ENCODE assay signal across 12 cellular contexts in genomic region chr2:54015809-54016703, GRCh38. TPM values are rescaled to one million over a fixed set of nuclear protein-coding genes. Genes with fewer than 3 reads are reported as not detected.
DNase-seq lines count a peak whose midpoint lies in the region; FAIRE-seq and TF ChIP-seq lines count a peak whose summit lies in the region.
"Had no signal": no experiment of that assay in that cellular context is flagged by ENCODE, and none has a peak within 500 bp of the region (broad histone marks: within the 10 kb centered on the region; RNA-seq: fewer than 3 reads in every experiment).

No MANE protein-coding gene starts in this region.

- POLR2A ChIA-PET in AG04450 (lab: Yijun Ruan, JAX), result interaction anchor here (0.9 kb wide), 1 partner anchor 11 kb away, joined by 6 read pairs; no protein-coding TSS in a partner anchor

- H3K27me3 ChIP-seq in AG04450 (ENCODE audit: control insufficient read depth, insufficient read depth, low read length), result no peaks in the 10 kb centered on the region
- H3K27me3 ChIP-seq: testis had no signal

- H3K4me1 Mint-ChIP-seq in mesothelial cell of epicardium, result peaks cover 2% of the 10 kb centered on the region

- DNase-seq in AG04450 (ENCODE audit: low read depth, low spot score) (peak; percentile 69), H54 (ENCODE audit: insufficient read length, low spot score) (peak; percentile 11), cardiac fibroblast (ENCODE audit: low read depth in 2 of 2) (peak; percentile 50 to 88), mesothelial cell of epicardium (ENCODE audit: low spot score in 2 of 2, unreplicated experiment in 2 of 2) (no peak), NCI-H1436 (lab: John Stamatoyannopoulos, UW) (no peak), SW480 (ENCODE audit: low spot score) (no peak), cerebellum (ENCODE audit: low spot score) (no peak)
- DNase-seq in activated CD4-positive, CD25-positive, alpha-beta regulatory T cell treated with anti-CD3 and anti-CD28 coated beads, Interleukin-2, amount 50 U/mL, for 72 hours, result no peak
- DNase-seq: activated naive CD8-positive, alpha-beta T cell treated with anti-CD3 and anti-CD28 coated beads, Interleukin-2, amount 50 U/mL, for 24 hours; NCI-H2107; small intestine; testis had no signal

- H3K9me3 Mint-ChIP-seq in mesothelial cell of epicardium, result peaks cover 5% of the 10 kb centered on the region

- TF ChIP-seq POLR2A in H54 (IDR thresholded peaks at IDR 0.05; ENCODE audit: low read depth, low read length), result no peak

- CTCF ChIA-PET in AG04450 (lab: Charles Lee), result no interaction called here

- H3K27ac Mint-ChIP-seq in mesothelial cell of epicardium, result peak overlapping the region; percentile 51
- H3K27ac Mint-ChIP-seq: activated naive CD8-positive, alpha-beta T cell treated with anti-CD3 and anti-CD28 coated beads, Interleukin-2, amount 50 U/mL, for 24 hours had no signal

- peak overlapping the region; percentile 42 for H3K27ac ChIP-seq in AG04450 (ENCODE audit: low read depth, low read length)
- H3K27ac ChIP-seq: testis had no signal

- TF ChIP-seq CTCF in AG04450 (IDR thresholded peaks at IDR 0.05; ENCODE audit: low read depth, low read length) (no peak), cardiac fibroblast (IDR thresholded peaks at IDR 0.05; ENCODE audit: low read depth, low read length) (no peak), mesothelial cell of epicardium (IDR thresholded peaks at IDR 0.05; ENCODE audit: unreplicated experiment) (no peak)

- H3K4me3 Mint-ChIP-seq in mesothelial cell of epicardium, result no peak overlapping the region
- H3K4me3 Mint-ChIP-seq: activated naive CD8-positive, alpha-beta T cell treated with anti-CD3 and anti-CD28 coated beads, Interleukin-2, amount 50 U/mL, for 24 hours had no signal

- FAIRE-seq in H54 (lab: Jason Lieb, UNC), result no peak
- FAIRE-seq: small intestine had no signal

- H3K36me3 Mint-ChIP-seq in mesothelial cell of epicardium, result peaks cover 6% of the 10 kb centered on the region

- no peak overlapping the region for H3K4me3 ChIP-seq in AG04450 (ENCODE audit: low read depth, low read length)
- H3K4me3 ChIP-seq in cardiac fibroblast (replicated peaks in 1 of 2; ENCODE audit: low read depth in 2 of 2, low read length in 2 of 2), result no peak overlapping the region
- H3K4me3 ChIP-seq: testis had no signal

- H3K27me3 Mint-ChIP-seq in mesothelial cell of epicardium (ENCODE audit: low read depth), result no peaks in the 10 kb centered on the region
- H3K27me3 Mint-ChIP-seq: activated naive CD8-positive, alpha-beta T cell treated with anti-CD3 and anti-CD28 coated beads, Interleukin-2, amount 50 U/mL, for 24 hours had no signal

- peaks cover 3% of the 10 kb centered on the region; the same call in 1 of the 2 replicates for H3K9me3 ChIP-seq in AG04450 (ENCODE audit: control insufficient read depth, insufficient read depth, low read length)
- H3K9me3 ChIP-seq: testis had no signal

RNA-seq across cellular contexts. Expression of gene PSME4, which starts 45.3 kb away (rescaled TPM):
- polyA plus RNA-seq in AG04450 (2011; rRNA removed), result 48.4 and 52.0 TPM in 2 replicates
- polyA minus RNA-seq in AG04450 (2011; rRNA and poly(A)+ RNA removed), result 49.7 and 87.8 TPM in 2 replicates
- 62.2 to 68.3 TPM (median 65.4 TPM) in 3 replicates for total RNA-seq in mesothelial cell of epicardium
- 48.5 TPM for total RNA-seq in cerebellum

Comparison
In these comparisons a context has a peak if more than half of its experiments do, and no peak if none do; other contexts are left out.
1. DNase-seq: peak in AG04450 (single experiment), H54 (single experiment) and cardiac fibroblast (2 of 2); none in mesothelial cell of epicardium (0 of 2), activated CD4-positive, CD25-positive, alpha-beta regulatory T cell treated with anti-CD3 and anti-CD28 coated beads, Interleukin-2, amount 50 U/mL, for 72 hours (single experiment), NCI-H1436 (single experiment), SW480 (single experiment) and cerebellum (single experiment).